ENCODE assay signal across 7 cellular contexts in genomic region chr19:17988161-17988560, GRCh38. TPM values are rescaled to one million over a fixed set of nuclear protein-coding genes. Genes with fewer than 3 reads are reported as not detected.
"Had no signal": no experiment of that assay in that cellular context is flagged by ENCODE, and none has a peak within 500 bp of the region (broad histone marks: within the 10 kb centered on the region; RNA-seq: fewer than 3 reads in every experiment).

No MANE protein-coding gene starts in this region.

- H3K4me2 ChIP-seq: GM23338, KMS-11 had no signal

- H3K4me3 ChIP-seq: GM23338 had no signal

- ATAC-seq: GM23338 had no signal

- H3K27ac ChIP-seq: KMS-11 had no signal

- FAIRE-seq: HTR-8/SVneo had no signal

- H3K9ac ChIP-seq: KMS-11 had no signal

- H2AFZ ChIP-seq: GM23338 had no signal

- DNase-seq: H9, HCEC 1CT, IMR-90, KBM-7 had no signal

RNA-seq across cellular contexts. Expression of gene KCNN1, which starts 21.3 kb away (rescaled TPM):
- total RNA-seq: IMR-90 had no signal
